In the genomic region with DNA sequence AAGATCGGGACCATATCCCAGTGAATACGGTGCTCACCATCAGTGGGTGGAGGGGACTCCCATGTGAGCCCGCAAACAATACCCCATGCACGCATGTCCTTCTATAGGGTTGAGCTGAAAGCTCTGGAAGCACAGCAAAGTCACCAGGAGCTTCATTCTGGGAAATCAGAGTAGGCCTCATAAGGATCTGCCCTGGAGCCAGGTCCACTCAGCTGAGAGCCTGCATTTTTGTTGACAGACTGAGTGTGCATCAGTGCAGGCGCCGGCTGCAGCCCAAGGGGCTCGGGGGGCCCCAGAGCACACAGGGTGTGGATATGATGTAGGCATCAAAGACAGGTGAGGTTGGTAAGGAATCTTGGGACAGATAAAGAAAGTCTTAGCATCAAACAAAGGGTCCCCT, we compare ENCODE assay signal across 1 cellular context.
TF ChIP-seq lines count a peak whose summit lies in the region.

No MANE protein-coding gene starts in this region.

TF ChIP-seq in HepG2, 621 proteins besides CTCF, POLR2A, EP300 and RAD21 (continued from another document):
- TF ChIP-seq, protein P1, sequence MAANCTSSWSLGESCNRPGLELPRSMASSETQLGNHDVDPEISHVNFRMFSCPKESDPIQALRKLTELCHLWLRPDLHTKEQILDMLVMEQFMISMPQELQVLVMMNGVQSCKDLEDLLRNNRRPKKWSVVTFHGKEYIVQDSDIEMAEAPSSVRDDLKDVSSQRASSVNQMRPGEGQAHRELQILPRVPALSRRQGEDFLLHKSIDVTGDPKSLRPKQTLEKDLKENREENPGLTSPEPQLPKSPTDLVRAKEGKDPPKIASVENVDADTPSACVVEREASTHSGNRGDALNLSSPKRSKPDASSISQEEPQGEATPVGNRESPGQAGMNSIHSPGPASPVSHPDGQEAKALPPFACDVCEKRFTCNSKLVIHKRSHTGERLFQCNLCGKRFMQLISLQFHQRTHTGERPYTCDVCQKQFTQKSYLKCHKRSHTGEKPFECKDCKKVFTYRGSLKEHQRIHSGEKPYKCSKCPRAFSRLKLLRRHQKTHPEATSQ (CRISPR knock-in tag; IDR thresholded peaks at IDR 0.05; ENCODE audit: borderline replicate concordance) = no peak
- no peak for TF ChIP-seq POLR2G (IDR thresholded peaks at IDR 0.05; ENCODE audit: low read depth, low read length)
- TF ChIP-seq BCL6 (CRISPR knock-in tag; IDR thresholded peaks at IDR 0.05) = no peak
- TF ChIP-seq, protein P2, sequence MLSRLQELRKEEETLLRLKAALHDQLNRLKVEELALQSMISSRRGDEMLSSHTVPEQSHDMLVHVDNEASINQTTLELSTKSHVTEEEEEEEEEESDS (CRISPR knock-in tag; IDR thresholded peaks at IDR 0.05; ENCODE audit: borderline replicate concordance) = no peak
- no peak for TF ChIP-seq SKI (IDR thresholded peaks at IDR 0.05; ENCODE audit: partially characterized antibody)
- TF ChIP-seq HNF4G (IDR thresholded peaks at IDR 0.05; ENCODE audit: borderline replicate concordance, low read depth, low read length) = no peak
- TF ChIP-seq HNF4G (CRISPR knock-in tag; IDR thresholded peaks at IDR 0.05; ENCODE audit: borderline replicate concordance, low read depth) = no peak
